Comparison of ENCODE assay signal across 25 cellular contexts in the genomic region with DNA sequence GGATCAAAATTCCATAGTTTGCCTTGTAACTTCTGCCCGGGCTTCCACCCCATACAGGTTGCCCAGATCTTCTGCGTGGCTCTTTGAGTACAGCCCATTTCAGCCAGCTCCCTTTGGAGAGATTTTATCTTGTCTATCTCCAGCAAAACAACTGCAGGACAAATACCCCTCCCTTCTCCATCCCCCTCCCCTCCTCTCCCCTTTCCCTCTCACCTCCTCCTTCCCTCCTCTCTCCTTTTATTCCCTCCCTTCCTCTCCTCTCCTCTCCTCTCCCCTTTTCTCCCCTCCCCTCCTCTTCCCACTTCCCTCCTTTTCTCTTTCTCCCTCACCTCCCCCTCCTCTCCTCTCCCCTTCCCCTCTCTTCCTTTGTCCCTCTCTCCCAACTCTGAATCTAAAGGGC. TPM values are rescaled to one million over a fixed set of nuclear protein-coding genes. Genes with fewer than 3 reads are reported as not detected.
DNase-seq lines count a peak whose midpoint lies in the region; ATAC-seq and TF ChIP-seq lines count a peak whose summit lies in the region.
"Had no signal": no experiment of that assay in that cellular context is flagged by ENCODE, and none has a peak within 500 bp of the region (broad histone marks: within the 10 kb centered on the region; RNA-seq: fewer than 3 reads in every experiment).

No MANE protein-coding gene starts in this region.

- H3K9me3 Mint-ChIP-seq in H9 (peaks cover 4 to 6% of the 10 kb centered on the region in 2 experiments; a peak in 4 of 5 replicates), natural killer cell (no peaks in the 10 kb centered on the region)
- no peaks in the 10 kb centered on the region for H3K9me3 Mint-ChIP-seq in stimulated activated memory B cell treated with anti-CD40 and anti-IgM and Interleukin-4, amounts not matched to agents 10 μg/mL and 1 μg/mL and 100 μg/mL, for 72 hours
- H3K9me3 Mint-ChIP-seq: CD4-positive, CD25-positive, alpha-beta regulatory T cell; HFFc6 had no signal

- H3K79me2 ChIP-seq in H9 (ENCODE audit: insufficient read depth, low read length): no peaks in the 10 kb centered on the region

- no peak overlapping the region for H3K56ac ChIP-seq in H9 (ENCODE audit: insufficient read length, low read depth, low read length)

- H3K4me1 ChIP-seq in BLaER1 (peaks cover 25% of the 10 kb centered on the region), H9 (ENCODE audit: insufficient read depth, low read length) (no peaks in the 10 kb centered on the region)

- H3K4me3 Mint-ChIP-seq in H9: no peak overlapping the region
- H3K4me3 Mint-ChIP-seq in stimulated activated memory B cell treated with anti-CD40 and anti-IgM and Interleukin-4, amounts not matched to agents 10 μg/mL and 1 μg/mL and 100 μg/mL, for 72 hours: no peak overlapping the region
- no peak overlapping the region for H3K4me3 Mint-ChIP-seq in natural killer cell
- H3K4me3 Mint-ChIP-seq: B cell; CD4-positive, CD25-positive, alpha-beta regulatory T cell; HFFc6 had no signal

- peak; percentile 20 for DNase-seq in H9
- DNase-seq in left lobe of liver (ENCODE audit: low spot score): peak; percentile 22
- DNase-seq in MV-4-11 (lab: John Stamatoyannopoulos, UW): no peak
- no peak for DNase-seq in natural killer cell
- DNase-seq in effector CD4-positive, alpha-beta T cell: no peak
- DNase-seq: CD4-positive, CD25-positive, alpha-beta regulatory T cell; EL; GF-D8; H7; HFFc6; NCI-H1105 treated with DMSO at 0.1 percent for 48 hours; NCI-H2171; NCI-H345; NCI-H524 treated with DMSO at 0.1 percent for 48 hours; NCI-H82; SJCRH30 had no signal

- H3K27ac ChIP-seq in BLaER1 (no peak overlapping the region), H9 (ENCODE audit: insufficient read length, low read depth, low read length) (no peak overlapping the region)
- H3K27ac ChIP-seq: A549, HL-60, KMS-11, Peyer's patch, SJCRH30 had no signal

- no peak overlapping the region for H4K91ac ChIP-seq in H9 (ENCODE audit: insufficient read length, low read depth, low read length)

- H3K4me3 ChIP-seq in BLaER1: no peak overlapping the region
- H3K4me3 ChIP-seq: A549, Peyer's patch, SJCRH30 had no signal

- peaks cover 0 to 2% (median 0%) of the 10 kb centered on the region in 3 experiments; a peak in 3 of 7 replicates for H3K36me3 Mint-ChIP-seq in H9 (ENCODE audit: insufficient read depth in 1 of 3, low read depth in 3 of 3)
- no peaks in the 10 kb centered on the region for H3K36me3 Mint-ChIP-seq in stimulated activated memory B cell treated with anti-CD40 and anti-IgM and Interleukin-4, amounts not matched to agents 10 μg/mL and 1 μg/mL and 100 μg/mL, for 72 hours
- H3K36me3 Mint-ChIP-seq in natural killer cell: no peaks in the 10 kb centered on the region
- H3K36me3 Mint-ChIP-seq: CD4-positive, CD25-positive, alpha-beta regulatory T cell had no signal

- no peak overlapping the region for H4K8ac ChIP-seq in H9 (replicated peaks; ENCODE audit: insufficient read length, low read depth, low read length)

- no peak overlapping the region for H3K4ac ChIP-seq in H9 (ENCODE audit: low read depth, low read length)

- H2AFZ ChIP-seq in H9 (ENCODE audit: low read length): no peak overlapping the region

- no peaks in the 10 kb centered on the region for H3K23me2 ChIP-seq in H9 (ENCODE audit: insufficient read length, low read depth, low read length, poor library complexity, severe bottlenecking)

- H3K79me1 ChIP-seq in H9 (ENCODE audit: insufficient read depth, low read depth, low read length, poor library complexity, severe bottlenecking): no peaks in the 10 kb centered on the region

- no peak overlapping the region for H2AK5ac ChIP-seq in H9 (ENCODE audit: insufficient read length, low read length)

- no peak for TF ChIP-seq CTCF in H9 (conservative IDR thresholded peaks at IDR 0.05)
- no peak for TF ChIP-seq CTCF in natural killer cell (IDR thresholded peaks at IDR 0.05)

- H3K23ac ChIP-seq in H9 (ENCODE audit: insufficient read length, low read depth, low read length): no peak overlapping the region

- H2BK15ac ChIP-seq in H9 (ENCODE audit: low read depth, low read length): no peak overlapping the region

- H3K4me2 ChIP-seq in BLaER1 (peak overlapping the region; percentile 21; the same call in 1 of the 2 replicates), H9 (ENCODE audit: insufficient read depth, insufficient read length, low read length) (no peak overlapping the region)
- H3K4me2 ChIP-seq: A549, KMS-11 had no signal

- no peak overlapping the region for H4K5ac ChIP-seq in H9 (ENCODE audit: insufficient read length, low read depth, low read length)

- no peak overlapping the region for H3T11ph ChIP-seq in H9 (ENCODE audit: low read length)

- H3K36me3 ChIP-seq in BLaER1: no peaks in the 10 kb centered on the region
- H3K36me3 ChIP-seq: Peyer's patch, SJCRH30 had no signal

- no peak overlapping the region for H2BK5ac ChIP-seq in H9 (ENCODE audit: insufficient read length, low read length)

- WGBS in H9 (ENCODE audit: extremely low coverage, insufficient read length, low lambda C conversion rate): no CpG with 5 or more reads among the region's 2 CpGs

- H3K27ac Mint-ChIP-seq in H9 (no peak overlapping the region), natural killer cell (peak overlapping the region in 1 of 2 donors; percentile 54)
- peak overlapping the region; percentile 34 for H3K27ac Mint-ChIP-seq in stimulated activated memory B cell treated with anti-CD40 and anti-IgM and Interleukin-4, amounts not matched to agents 10 μg/mL and 1 μg/mL and 100 μg/mL, for 72 hours
- H3K27ac Mint-ChIP-seq: B cell, HFFc6 had no signal

- H3K27me3 ChIP-seq in BLaER1 (peaks cover 15% of the 10 kb centered on the region), H9 (ENCODE audit: insufficient read depth, low read length) (no peaks in the 10 kb centered on the region)
- H3K27me3 ChIP-seq: Peyer's patch, SJCRH30 had no signal

- H2BK20ac ChIP-seq in H9 (ENCODE audit: low read depth, low read length, poor library complexity, severe bottlenecking): no peak overlapping the region

- ATAC-seq in left lobe of liver (no peak), natural killer cell (no peak)
- ATAC-seq in stimulated activated memory B cell treated with anti-CD40 and anti-IgM and Interleukin-4, amounts not matched to agents 10 μg/mL and 1 μg/mL and 100 μg/mL, for 72 hours: no peak
- ATAC-seq: A549 had no signal

- H4K20me1 ChIP-seq in BLaER1 (peaks cover 21% of the 10 kb centered on the region; the same call in 1 of the 2 replicates), H9 (ENCODE audit: control insufficient read depth, insufficient read depth, insufficient read length) (no peaks in the 10 kb centered on the region)

- no peak overlapping the region for H3K18ac ChIP-seq in H9 (ENCODE audit: insufficient read length, low read depth, low read length)

- H3K4me1 Mint-ChIP-seq in H9 (peaks cover 28 to 30% of the 10 kb centered on the region in 2 experiments), natural killer cell (peaks cover 50 to 51% of the 10 kb centered on the region in 2 donors)
- peaks cover 24% of the 10 kb centered on the region for H3K4me1 Mint-ChIP-seq in stimulated activated memory B cell treated with anti-CD40 and anti-IgM and Interleukin-4, amounts not matched to agents 10 μg/mL and 1 μg/mL and 100 μg/mL, for 72 hours

- H2BK120ac ChIP-seq in H9 (ENCODE audit: low read depth, low read length, poor library complexity, severe bottlenecking): no peak overlapping the region

- H3K9ac ChIP-seq in BLaER1 (no peak overlapping the region), H9 (ENCODE audit: extremely low read depth, insufficient read length, low read length) (no peak overlapping the region)
- H3K9ac ChIP-seq: KMS-11 had no signal

- peaks cover 8% of the 10 kb centered on the region; the same call in 1 of the 2 replicates for H3K27me3 Mint-ChIP-seq in H9 (ENCODE audit: low read depth)
- peaks cover 11% of the 10 kb centered on the region for H3K27me3 Mint-ChIP-seq in stimulated activated memory B cell treated with anti-CD40 and anti-IgM and Interleukin-4, amounts not matched to agents 10 μg/mL and 1 μg/mL and 100 μg/mL, for 72 hours
- H3K27me3 Mint-ChIP-seq in natural killer cell (ENCODE audit: low read depth in 2 of 2): peaks cover 6 to 10% of the 10 kb centered on the region in 2 donors
- H3K27me3 Mint-ChIP-seq: B cell had no signal

- no peak overlapping the region for H2BK12ac ChIP-seq in H9 (ENCODE audit: insufficient read length, low read depth, low read length)

- intact Hi-C loops in natural killer cell (cut with micrococcal nuclease): no loop called here

- no peaks in the 10 kb centered on the region for H3K9me3 ChIP-seq in BLaER1
- H3K9me3 ChIP-seq in H9 (ENCODE audit: control insufficient read depth, low read depth, low read length): no peaks in the 10 kb centered on the region
- H3K9me3 ChIP-seq: A549, Peyer's patch, SJCRH30 had no signal

- no peak overlapping the region for H3K14ac ChIP-seq in H9 (ENCODE audit: insufficient read depth, low read length)

RNA-seq across cellular contexts. Expression of a gene that starts 58.2 kb away (rescaled TPM):
- total RNA-seq in H9 (2021): 0.15 TPM in 1 of 2 replicates, not detected in the other
- total RNA-seq in left lobe of liver: 0.23 TPM
- under 1 TPM; 0.18 to 0.82 (median 0.19) TPM for total RNA-seq in natural killer cell
- total RNA-seq: B cell; CD4-positive, CD25-positive, alpha-beta regulatory T cell; H7; HT-29; OCI-LY7 had no signal

Comparison
In these comparisons a context has a peak if more than half of its experiments do, and no peak if none do; other contexts are left out.
1. DNase-seq: peak in H9 (single experiment) and left lobe of liver (single experiment); none in MV-4-11 (single experiment), natural killer cell (single experiment) and effector CD4-positive, alpha-beta T cell (single experiment).